8 cellular contexts compared by ENCODE assay signal in genomic region chr20:19491241-19491640, GRCh38.
"Had no signal": no experiment of that assay in that cellular context is flagged by ENCODE, and none has a peak within 500 bp of the region (broad histone marks: within the 10 kb centered on the region; RNA-seq: fewer than 3 reads in every experiment).

No MANE protein-coding gene starts in this region.

- DNase-seq: H9, HCEC 1CT had no signal

- ATAC-seq: GM23338, HepG2 had no signal

- H3K9me3 Mint-ChIP-seq: GM23338, H9, IgD-negative memory B cell had no signal

- H3K27ac ChIP-seq: HL-60 had no signal

- H3K4me3 Mint-ChIP-seq: GM23338, H9, IgD-negative memory B cell had no signal

- FAIRE-seq: H1, H54, HepG2 had no signal

- H3K4me2 ChIP-seq: GM23338 had no signal

- H3K4me1 Mint-ChIP-seq: IgD-negative memory B cell had no signal

- H3K4me3 ChIP-seq: GM23338 had no signal

- H2AFZ ChIP-seq: GM23338 had no signal

- H3K36me3 Mint-ChIP-seq: IgD-negative memory B cell had no signal

- H3K27ac Mint-ChIP-seq: GM23338, H9, IgD-negative memory B cell had no signal
